Comparison of ENCODE assay signal across 7 cellular contexts in the genomic region with DNA sequence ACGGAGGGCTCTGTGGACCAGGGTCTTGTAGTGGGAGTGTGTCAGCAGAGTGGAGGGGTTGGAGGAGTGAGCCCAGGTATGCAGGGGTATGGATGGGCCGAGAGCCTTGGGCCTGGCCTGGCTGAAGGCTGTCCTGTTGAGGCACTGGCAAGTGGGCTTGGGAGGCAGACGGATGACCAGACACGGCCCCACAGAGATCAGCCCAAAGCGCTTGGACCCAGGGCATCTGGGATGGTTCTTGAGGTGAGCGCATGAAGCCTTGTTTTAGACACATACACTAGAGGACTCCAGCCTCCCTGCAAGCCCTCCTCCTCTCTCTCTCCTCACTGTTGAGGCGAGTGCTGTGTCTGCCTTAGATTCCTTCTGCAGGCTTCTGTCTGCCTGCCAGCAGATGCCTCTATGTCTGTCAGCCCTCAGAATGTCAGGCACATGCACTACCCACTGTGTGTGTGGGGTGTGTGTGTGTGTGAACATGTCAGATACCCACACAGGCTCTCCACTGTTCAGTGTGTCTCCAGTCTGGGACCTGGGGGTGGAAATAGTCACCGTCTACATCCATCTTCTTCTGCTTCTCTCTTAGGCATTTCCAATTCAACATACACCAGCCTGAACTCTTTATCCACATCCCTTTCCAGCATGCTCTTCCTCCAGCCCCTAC.
DNase-seq lines count a peak whose midpoint lies in the region; ATAC-seq and TF ChIP-seq lines count a peak whose summit lies in the region.
"Not testable (repeated sequence)": the region's sequence is repeated elsewhere in the genome, so short reads cannot be mapped to it uniquely, and the experiment has no call there.

No MANE protein-coding gene starts in this region.

- H3K9me3 Mint-ChIP-seq in activated CD8-positive, alpha-beta memory T cell treated with anti-CD3 and anti-CD28 coated beads, Interleukin-2, amount 10 ng/mL, durations not matched to agents 7 days and 5 days (ENCODE audit: low read depth); natural killer cell treated with Interleukin-12 subunit alpha and Interleukin-12 subunit beta and Interleukin-15 and Interleukin-18, amount 100 ng/mL, for 72 hours: not testable (repeated sequence)

- peak; percentile 61 for DNase-seq in EH (ENCODE audit: low read depth)
- DNase-seq in HCT116 (ENCODE audit: low read depth, low spot score); PC-3; activated CD8-positive, alpha-beta memory T cell treated with anti-CD3 and anti-CD28 coated beads, Interleukin-2, amount 10 ng/mL, durations not matched to agents 7 days and 5 days; left cardiac atrium; natural killer cell treated with Interleukin-12 subunit alpha and Interleukin-12 subunit beta and Interleukin-15 and Interleukin-18, amount 100 ng/mL, for 72 hours (ENCODE audit: low spot score): not testable (repeated sequence)

- peak; percentile 80 for ATAC-seq in HCT116
- peak; percentile 37 for ATAC-seq in PC-3
- ATAC-seq in activated CD8-positive, alpha-beta memory T cell treated with anti-CD3 and anti-CD28 coated beads, Interleukin-2, amount 10 ng/mL, durations not matched to agents 7 days and 5 days, result peak; percentile 60
- peak; percentile 12 for ATAC-seq in esophagus mucosa
- ATAC-seq in left cardiac atrium, result peak; percentile 26 to 47
- peak; percentile 41 to 43 for ATAC-seq in natural killer cell treated with Interleukin-12 subunit alpha and Interleukin-12 subunit beta and Interleukin-15 and Interleukin-18, amount 100 ng/mL, for 72 hours

- not testable (repeated sequence) for H3K4me3 ChIP-seq in HCT116 (replicated peaks in 1 of 2; ENCODE audit: low read depth in 1 of 2, low read length in 2 of 2); PC-3 (ENCODE audit: low read length)

- H3K4me1 Mint-ChIP-seq in activated CD8-positive, alpha-beta memory T cell treated with anti-CD3 and anti-CD28 coated beads, Interleukin-2, amount 10 ng/mL, durations not matched to agents 7 days and 5 days; natural killer cell treated with Interleukin-12 subunit alpha and Interleukin-12 subunit beta and Interleukin-15 and Interleukin-18, amount 100 ng/mL, for 72 hours (ENCODE audit: low read depth in 2 of 2): not testable (repeated sequence)

- H3K9me2 ChIP-seq in HCT116 (ENCODE audit: insufficient read depth); PC-3 (replicated peaks; ENCODE audit: low read length): not testable (repeated sequence)

- not testable (repeated sequence) for H3K36me3 ChIP-seq in HCT116 (ENCODE audit: control insufficient read depth in 1 of 2, insufficient read depth in 2 of 2, low read length in 2 of 2); PC-3 (ENCODE audit: low read depth, low read length)

- CTCF ChIA-PET in HCT116 (lab: Charles Lee); PC-3 (lab: Charles Lee); activated CD8-positive, alpha-beta memory T cell treated with anti-CD3 and anti-CD28 coated beads, Interleukin-2, amount 10 ng/mL, durations not matched to agents 7 days and 5 days (lab: Charles Lee): not testable (repeated sequence)

- intact Hi-C loops in HCT116 (cut with micrococcal nuclease); PC-3 (cut with micrococcal nuclease); left cardiac atrium (cut with DNase I): not testable (repeated sequence)

- TF ChIP-seq RAD21 in HCT116 (IDR thresholded peaks at IDR 0.05; ENCODE audit: low read depth), result peak; percentile 34; the same call in 1 of the 2 replicates

- H3K27me3 ChIP-seq in HCT116 (ENCODE audit: insufficient read depth, low read length); PC-3 (ENCODE audit: low read length): not testable (repeated sequence)

- TF ChIP-seq POLR2A in HCT116 (IDR thresholded peaks at IDR 0.05; ENCODE audit: borderline replicate concordance, extremely low read depth, insufficient read depth, insufficient read length), result not testable (repeated sequence)

- not testable (repeated sequence) for H3K9ac ChIP-seq in HCT116 (ENCODE audit: low read length); PC-3 (ENCODE audit: low read length)

- not testable (repeated sequence) for H3K4me2 ChIP-seq in HCT116 (ENCODE audit: low read length); PC-3 (ENCODE audit: low read length)

- H3K4me3 Mint-ChIP-seq in activated CD8-positive, alpha-beta memory T cell treated with anti-CD3 and anti-CD28 coated beads, Interleukin-2, amount 10 ng/mL, durations not matched to agents 7 days and 5 days; natural killer cell treated with Interleukin-12 subunit alpha and Interleukin-12 subunit beta and Interleukin-15 and Interleukin-18, amount 100 ng/mL, for 72 hours: not testable (repeated sequence)

- H3K4me1 ChIP-seq in HCT116 (ENCODE audit: control insufficient read depth in 1 of 2, insufficient read depth in 2 of 2, low read length in 2 of 2); PC-3 (ENCODE audit: insufficient read depth, low read length): not testable (repeated sequence)

- RAD21 ChIA-PET in HCT116 (lab: Charles Lee; ENCODE audit: low non-redundant PET in 1 of 2, low total read pairs in 2 of 2, uncharacterized antibody in 2 of 2, unreplicated experiment in 2 of 2), result not testable (repeated sequence)

- not testable (repeated sequence) for H2AFZ ChIP-seq in HCT116 (ENCODE audit: low read depth, low read length, poor library complexity, severe bottlenecking); PC-3 (ENCODE audit: low read length)

- not testable (repeated sequence) for H3K27ac Mint-ChIP-seq in activated CD8-positive, alpha-beta memory T cell treated with anti-CD3 and anti-CD28 coated beads, Interleukin-2, amount 10 ng/mL, durations not matched to agents 7 days and 5 days; natural killer cell treated with Interleukin-12 subunit alpha and Interleukin-12 subunit beta and Interleukin-15 and Interleukin-18, amount 100 ng/mL, for 72 hours

- not testable (repeated sequence) for H3K36me3 Mint-ChIP-seq in activated CD8-positive, alpha-beta memory T cell treated with anti-CD3 and anti-CD28 coated beads, Interleukin-2, amount 10 ng/mL, durations not matched to agents 7 days and 5 days; natural killer cell treated with Interleukin-12 subunit alpha and Interleukin-12 subunit beta and Interleukin-15 and Interleukin-18, amount 100 ng/mL, for 72 hours

- not testable (repeated sequence) for H3K27me3 Mint-ChIP-seq in activated CD8-positive, alpha-beta memory T cell treated with anti-CD3 and anti-CD28 coated beads, Interleukin-2, amount 10 ng/mL, durations not matched to agents 7 days and 5 days; natural killer cell treated with Interleukin-12 subunit alpha and Interleukin-12 subunit beta and Interleukin-15 and Interleukin-18, amount 100 ng/mL, for 72 hours

- H3K9me3 ChIP-seq in HCT116 (ENCODE audit: control insufficient read depth in 1 of 2, insufficient read depth in 1 of 2, low read depth in 1 of 2, low read length in 2 of 2); PC-3 (ENCODE audit: low read length): not testable (repeated sequence)

- H3K79me2 ChIP-seq in HCT116 (ENCODE audit: insufficient read depth, low read length); PC-3 (ENCODE audit: low read length): not testable (repeated sequence)

- H4K20me1 ChIP-seq in HCT116 (ENCODE audit: insufficient read depth); PC-3 (ENCODE audit: low read length): not testable (repeated sequence)

- POLR2A ChIA-PET in HCT116 (lab: Charles Lee); PC-3 (lab: Charles Lee; ENCODE audit: unreplicated experiment): not testable (repeated sequence)

- not testable (repeated sequence) for H3F3A ChIP-seq in PC-3 (ENCODE audit: low read length, unreplicated experiment)

- BruUV-seq in HCT116 (replicated peaks; lab: Mats Ljungman, UMichigan); PC-3 (replicated peaks; lab: Mats Ljungman, UMichigan): not testable (repeated sequence)

- TF ChIP-seq CTCF in HCT116 (IDR thresholded peaks at IDR 0.05 in 2 of 3, conservative IDR thresholded peaks at IDR 0.05 in 1 of 3; ENCODE audit: borderline replicate concordance in 1 of 3, insufficient read depth in 1 of 3, low read depth in 2 of 3, low read length in 2 of 3), result 0 out of 6 replicates have a peak, but pooled peaks of 1 of the 3 experiments have one; percentile 3
- TF ChIP-seq CTCF in PC-3 (conservative IDR thresholded peaks at IDR 0.05; ENCODE audit: low read depth, low read length), result not testable (repeated sequence)

- H3K27ac ChIP-seq in HCT116 (ENCODE audit: low read depth, low read length); PC-3 (ENCODE audit: low read length): not testable (repeated sequence)

Comparison
In these comparisons a context has a peak if more than half of its experiments do, and no peak if none do; other contexts are left out.
1. ATAC-seq: peak in every context shown above with its lines; median percentile 80 in HCT116; 60 in activated CD8-positive, alpha-beta memory T cell treated with anti-CD3 and anti-CD28 coated beads, Interleukin-2, amount 10 ng/mL, durations not matched to agents 7 days and 5 days; 42 in natural killer cell treated with Interleukin-12 subunit alpha and Interleukin-12 subunit beta and Interleukin-15 and Interleukin-18, amount 100 ng/mL, for 72 hours; 37 in PC-3; 36 in left cardiac atrium; 12 in esophagus mucosa.